8 cellular contexts compared by ENCODE assay signal in genomic region chr17:67825627-67826588, GRCh38. TPM values are rescaled to one million over a fixed set of nuclear protein-coding genes. Genes with fewer than 3 reads are reported as not detected.
DNase-seq lines count a peak whose midpoint lies in the region; ATAC-seq and TF ChIP-seq lines count a peak whose summit lies in the region.
"Not testable (repeated sequence)": the region's sequence is repeated elsewhere in the genome, so short reads cannot be mapped to it uniquely, and the experiment has no call there.

No MANE protein-coding gene starts in this region.

- CTCF ChIA-PET in Calu3 (lab: Charles Lee): interaction anchor here (1.8 kb wide), 1 partner anchor 13 kb away, joined by 4 read pairs; no protein-coding TSS in a partner anchor

- H2AFZ ChIP-seq in fibroblast of lung (ENCODE audit: low read length): peak overlapping the region; percentile 86

- H3K4me1 ChIP-seq in HUES64 (ENCODE audit: insufficient read depth, low read length) (peaks cover 22% of the 10 kb centered on the region), muscle layer of duodenum (ENCODE audit: control insufficient read depth in 1 of 2, insufficient read depth in 2 of 2, low read length in 2 of 2) (peaks cover 3 to 40% of the 10 kb centered on the region in 2 donors)
- not testable (repeated sequence) for H3K4me1 ChIP-seq in SJCRH30; fibroblast of lung (ENCODE audit: control insufficient read depth, extremely low read depth, insufficient read depth, low read length)

- H4K20me1 ChIP-seq in fibroblast of lung (ENCODE audit: control insufficient read depth, extremely low read depth, insufficient read depth, low read length): not testable (repeated sequence)

- not testable (repeated sequence) for BruUV-seq in Calu3 (replicated peaks; lab: Mats Ljungman, UMichigan)

- H3K27ac ChIP-seq in HUES64 (ENCODE audit: low read depth, low read length) (peak overlapping the region; percentile 86), SJCRH30 (peak overlapping the region; percentile 67; the same call in 1 of the 2 replicates), fibroblast of lung (ENCODE audit: insufficient read depth, low read length) (peak overlapping the region; percentile 73), muscle layer of duodenum (ENCODE audit: low read length) (peak overlapping the region; percentile 31)

- not testable (repeated sequence) for H3K27me3 Mint-ChIP-seq in Calu3 (ENCODE audit: unreplicated experiment)

- peaks cover 17% of the 10 kb centered on the region for H3K4me1 Mint-ChIP-seq in Calu3 (ENCODE audit: low read depth, unreplicated experiment)

- intact Hi-C loops in Calu3 (cut with micrococcal nuclease; ENCODE audit: unreplicated experiment): not testable (repeated sequence)

- peak overlapping the region; percentile 98 for H3K9ac ChIP-seq in HUES64 (ENCODE audit: low read depth, low read length)
- peak overlapping the region; percentile 72 for H3K9ac ChIP-seq in fibroblast of lung (ENCODE audit: insufficient read depth, low read length)

- peaks cover 44% of the 10 kb centered on the region for H3K36me3 Mint-ChIP-seq in Calu3 (ENCODE audit: insufficient read depth, unreplicated experiment)

- H3K9me3 Mint-ChIP-seq in Calu3 (ENCODE audit: low read depth, unreplicated experiment): not testable (repeated sequence)

- peak overlapping the region; percentile 51 for H3K4me2 ChIP-seq in fibroblast of lung (ENCODE audit: extremely low read depth, insufficient read depth, low read length)

- H3K36me3 ChIP-seq in HUES64 (ENCODE audit: insufficient read depth, low read length); SJCRH30; fibroblast of lung (ENCODE audit: control insufficient read depth, insufficient read depth, low read length); muscle layer of duodenum (ENCODE audit: control insufficient read depth in 1 of 2, insufficient read depth in 2 of 2, low read length in 2 of 2): not testable (repeated sequence)

- peak overlapping the region; percentile 99 for H3K27ac Mint-ChIP-seq in Calu3 (ENCODE audit: unreplicated experiment)

- H3K27me3 ChIP-seq in HUES64 (ENCODE audit: insufficient read depth, low read length); SJCRH30; fibroblast of lung (ENCODE audit: control insufficient read depth, insufficient read depth, low read length); muscle layer of duodenum (ENCODE audit: low read depth, low read length): not testable (repeated sequence)

- ATAC-seq in GM21576 (IDR thresholded peaks at IDR 0.05; ENCODE audit: unreplicated experiment): peak; percentile 34

- H3K4me3 ChIP-seq in HUES64 (ENCODE audit: low read length) (peak overlapping the region; percentile 100), SJCRH30 (peak overlapping the region; percentile 98), fibroblast of lung (replicated peaks in 1 of 4; ENCODE audit: control extremely low read depth in 1 of 4, insufficient read depth in 1 of 4, low read depth in 3 of 4, low read length in 4 of 4) (peak overlapping the region; percentile 75 to 85 (median 82)), muscle layer of duodenum (ENCODE audit: low read depth in 1 of 2, low read length in 2 of 2) (peak overlapping the region; percentile 77 to 81)

- H3K4me3 Mint-ChIP-seq in Calu3 (ENCODE audit: low read depth, unreplicated experiment): peak overlapping the region; percentile 99

- WGBS in HUES64: under 1% methylated on average over 75 of the region's 94 CpGs

- not testable (repeated sequence) for TF ChIP-seq CTCF in Calu3 (IDR thresholded peaks at IDR 0.05; ENCODE audit: unreplicated experiment); fibroblast of lung (conservative IDR thresholded peaks at IDR 0.05 in 1 of 2, IDR thresholded peaks at IDR 0.05 in 1 of 2; ENCODE audit: low read depth in 1 of 2, low read length in 2 of 2)

- not testable (repeated sequence) for H3K9me3 ChIP-seq in HUES64 (ENCODE audit: insufficient read depth, low read depth, low read length); SJCRH30 (replicated peaks); fibroblast of lung (ENCODE audit: control insufficient read depth, insufficient read depth, low read depth, low read length); muscle layer of duodenum (ENCODE audit: control insufficient read depth in 1 of 2, low read length in 2 of 2)

- DNase-seq in Calu3 (peak; percentile 55), SJCRH30 (peak; percentile 44 to 52), fibroblast of lung (ENCODE audit: low read depth in 2 of 2) (peak; percentile 42 to 47)
- DNase-seq in activated T-helper 9 cell treated with anti-CD3 and anti-CD28 coated beads, Interleukin-2, amount 50 U/mL, for 16 hours (ENCODE audit: low read depth): peak; percentile 23
- peak; percentile 12 to 21 for DNase-seq in stimulated activated CD8-positive, alpha-beta memory T cell treated with anti-CD3 and anti-CD28 coated beads, Interleukin-2, amount 100 ng/mL, for 48 hours (ENCODE audit: low read depth in 2 of 2)

- peaks cover 45% of the 10 kb centered on the region for H3K79me2 ChIP-seq in fibroblast of lung (ENCODE audit: control insufficient read depth, insufficient read depth, low read length)

RNA-seq across cellular contexts. Expression of gene BPTF, which starts 0.6 kb away (rescaled TPM):
- total RNA-seq in Calu3 (2022): 66.8 and 67.6 TPM in 2 replicates
- 109 TPM for polyA plus RNA-seq in HUES64 (2013, experiment 1 of 2)
- 101 TPM for polyA plus RNA-seq in HUES64 (2013, experiment 2 of 2)
- total RNA-seq in SJCRH30 (2014; rRNA removed; shearing (Covaris generic)): 57.3 and 60.7 TPM in 2 replicates
- total RNA-seq in fibroblast of lung: 22.6 and 35.8 TPM in 2 replicates
- polyA plus RNA-seq in fibroblast of lung: 38.6 TPM in 2 replicates
- 22.0 and 25.4 TPM in 2 replicates for polyA plus RNA-seq in fibroblast of lung (2012)
- polyA minus RNA-seq in fibroblast of lung (ENCODE audit: low replicate concordance): 62.4 and 78.8 TPM in 2 replicates

Comparison
In these comparisons a context has a peak if more than half of its experiments do, and no peak if none do; other contexts are left out.
1. Peak in every context shown above with its lines: DNase-seq, ATAC-seq, H3K4me3 ChIP-seq and H3K27ac ChIP-seq.
2. H3K27ac ChIP-seq: peak in every context shown above with its lines; median percentile 86 in HUES64; 73 in fibroblast of lung; 67 in SJCRH30; 31 in muscle layer of duodenum.